In genomic region chr1:94063379-94063778, GRCh38 we compare ENCODE assay signal across 9 cellular contexts. TPM values are rescaled to one million over a fixed set of nuclear protein-coding genes. Genes with fewer than 3 reads are reported as not detected.
DNase-seq lines count a peak whose midpoint lies in the region; FAIRE-seq and TF ChIP-seq lines count a peak whose summit lies in the region.
"Had no signal": no experiment of that assay in that cellular context is flagged by ENCODE, and none has a peak within 500 bp of the region (broad histone marks: within the 10 kb centered on the region; RNA-seq: fewer than 3 reads in every experiment).

No MANE protein-coding gene starts in this region.

- H3K9me2 ChIP-seq in Karpas-422 (replicated peaks; ENCODE audit: insufficient read depth, low read length), result no peaks in the 10 kb centered on the region

- DNase-seq in AG08395 (ENCODE audit: low spot score), result peak; percentile 60
- peak; percentile 50 for DNase-seq in Karpas-422
- peak; percentile 32 for DNase-seq in bronchial epithelial cell (ENCODE audit: low read depth)
- peak; percentile 81 to 83 for DNase-seq in lung microvascular endothelial cell (ENCODE audit: low read depth in 2 of 2)
- no peak for DNase-seq in NK-92 treated with Interleukin-12 subunit alpha and Interleukin-12 subunit beta, amount 100 ng/mL, for 24 hours (lab: John Stamatoyannopoulos, UW)
- DNase-seq in activated effector memory CD4-positive, alpha-beta T cell treated with Interleukin-2 at 50 U/mL for 16 hours, result no peak
- no peak for DNase-seq in SIG-M5 (lab: John Stamatoyannopoulos, UW)
- DNase-seq in cerebellar cortex (ENCODE audit: low spot score), result no peak

- no peaks in the 10 kb centered on the region for H3K4me1 ChIP-seq in Karpas-422 (ENCODE audit: low read length)

- H3K4me2 ChIP-seq in Karpas-422 (ENCODE audit: low read depth, low read length, poor library complexity, severe bottlenecking), result no peak overlapping the region

- H3K79me2 ChIP-seq in Karpas-422 (ENCODE audit: low read length), result no peaks in the 10 kb centered on the region

- H3K27me3 ChIP-seq in Karpas-422 (ENCODE audit: low read length) (no peaks in the 10 kb centered on the region), bronchial epithelial cell (ENCODE audit: control insufficient read depth, insufficient read depth, low read length) (no peaks in the 10 kb centered on the region)

- H3K9ac ChIP-seq in Karpas-422 (ENCODE audit: low read length), result no peak overlapping the region

- peak; percentile 53 for TF ChIP-seq CTCF in bronchial epithelial cell (IDR thresholded peaks at IDR 0.05; ENCODE audit: insufficient read depth, low read length, severe bottlenecking)

- no peaks in the 10 kb centered on the region for H3K36me3 ChIP-seq in Karpas-422 (ENCODE audit: insufficient read depth, low read length)
- H3K36me3 ChIP-seq in bronchial epithelial cell (ENCODE audit: control insufficient read depth, insufficient read depth, low read length), result no peaks in the 10 kb centered on the region

- H4K20me1 ChIP-seq in Karpas-422 (ENCODE audit: insufficient read depth, low read depth, low read length), result no peaks in the 10 kb centered on the region

- H2AFZ ChIP-seq in Karpas-422 (ENCODE audit: low read length), result no peak overlapping the region

- FAIRE-seq in bronchial epithelial cell (lab: Jason Lieb, UNC), result peak; percentile 66

- H3K4me3 ChIP-seq in Karpas-422 (ENCODE audit: low read length) (no peak overlapping the region), bronchial epithelial cell (ENCODE audit: low read depth, low read length) (no peak overlapping the region)
- H3K4me3 ChIP-seq: SK-N-MC had no signal

- H3K27ac ChIP-seq in Karpas-422 (ENCODE audit: low read length), result no peak overlapping the region
- H3K27ac ChIP-seq: SK-N-MC had no signal

- H3K9me3 ChIP-seq in Karpas-422 (ENCODE audit: low read length), result no peaks in the 10 kb centered on the region

RNA-seq across cellular contexts. Expression of gene ABCA4, which starts 57.6 kb away (rescaled TPM):
- total RNA-seq in Karpas-422 (2014; rRNA removed; shearing (Covaris generic); ENCODE audit: low replicate concordance), result 0.25 TPM in 1 of 2 replicates, not detected in the other
- total RNA-seq in bronchial epithelial cell (under 0.01 and 1.4 TPM in 2 replicates), lung microvascular endothelial cell (60.8 and 487 TPM in 2 replicates)

Comparison
In these comparisons a context has a peak if more than half of its experiments do, and no peak if none do; other contexts are left out.
1. DNase-seq: peak in AG08395 (single experiment), Karpas-422 (single experiment), bronchial epithelial cell (single experiment) and lung microvascular endothelial cell (2 of 2); none in NK-92 treated with Interleukin-12 subunit alpha and Interleukin-12 subunit beta, amount 100 ng/mL, for 24 hours (single experiment), activated effector memory CD4-positive, alpha-beta T cell treated with Interleukin-2 at 50 U/mL for 16 hours (single experiment), SIG-M5 (single experiment) and cerebellar cortex (single experiment).
2. RNA of gene ABCA4, which starts 57.6 kb away (total RNA-seq): 60.8 to 487 TPM in lung microvascular endothelial cell; 0.25 TPM in Karpas-422 and under 0.01 to 1.4 TPM in bronchial epithelial cell; every median in the first group is over 10 times any median in the second.